ENCODE assay signal across 8 cellular contexts in the genomic region with DNA sequence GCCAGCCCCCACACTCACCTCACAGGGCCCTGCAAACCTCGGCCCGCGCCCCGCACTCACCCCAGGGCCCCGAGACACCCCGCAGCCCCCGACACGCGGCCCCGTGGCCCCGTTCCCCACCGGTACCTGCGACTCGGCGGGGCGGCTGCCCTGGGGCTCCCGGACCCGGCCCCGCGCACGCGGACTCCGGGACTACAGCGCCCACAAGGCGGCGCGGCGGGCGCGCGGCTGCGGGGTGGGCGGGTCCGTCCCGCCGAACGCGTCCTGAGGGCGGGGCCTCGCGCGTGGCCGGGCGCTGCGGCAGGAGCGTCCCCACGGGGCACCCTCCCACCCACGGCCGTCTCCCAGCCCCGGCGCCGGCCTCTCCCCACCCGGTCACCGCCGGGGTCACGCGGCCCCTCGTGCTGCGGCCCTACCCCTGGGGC. TPM values are rescaled to one million over a fixed set of nuclear protein-coding genes. Genes with fewer than 3 reads are reported as not detected.
DNase-seq lines count a peak whose midpoint lies in the region; ATAC-seq and TF ChIP-seq lines count a peak whose summit lies in the region.

A gene (minus strand): TSS at position 199 of the 425 bp plus-strand sequence. CDS start 4,481 bp downstream, outside the sequence.

- intact Hi-C loops in head of caudate nucleus (cut with DNase I) = no loop called here

- TF ChIP-seq CTCF in osteocyte (IDR thresholded peaks at IDR 0.05) (peak; percentile 57), type B pancreatic cell (conservative IDR thresholded peaks at IDR 0.05) (peak; percentile 67)

- H3K4me1 Mint-ChIP-seq in activated naive CD4-positive, alpha-beta T cell treated with anti-CD3 and anti-CD28 coated beads, Interleukin-2, amount 10 ng/mL, durations not matched to agents 7 days and 5 days = peaks cover 22% of the 10 kb centered on the region
- H3K4me1 Mint-ChIP-seq in osteocyte (ENCODE audit: unreplicated experiment) (peaks cover 8% of the 10 kb centered on the region), type B pancreatic cell (ENCODE audit: unreplicated experiment) (peaks cover 4% of the 10 kb centered on the region)

- H3K4me3 Mint-ChIP-seq in activated naive CD4-positive, alpha-beta T cell treated with anti-CD3 and anti-CD28 coated beads, Interleukin-2, amount 10 ng/mL, durations not matched to agents 7 days and 5 days = peak within 1 kb of the TSS; percentile 71
- H3K4me3 Mint-ChIP-seq in osteocyte (ENCODE audit: unreplicated experiment) (peak within 1 kb of the TSS; percentile 66), type B pancreatic cell (peak within 1 kb of the TSS; percentile 86)

- H3K36me3 Mint-ChIP-seq in activated naive CD4-positive, alpha-beta T cell treated with anti-CD3 and anti-CD28 coated beads, Interleukin-2, amount 10 ng/mL, durations not matched to agents 7 days and 5 days = peaks cover 2% of the 10 kb centered on the region
- H3K36me3 Mint-ChIP-seq in osteocyte (ENCODE audit: unreplicated experiment) (no peaks in the 10 kb centered on the region), type B pancreatic cell (no peaks in the 10 kb centered on the region)

- CTCF ChIA-PET in activated naive CD4-positive, alpha-beta T cell treated with anti-CD3 and anti-CD28 coated beads, Interleukin-2, amount 10 ng/mL, durations not matched to agents 7 days and 5 days (lab: Charles Lee) = no interaction called here

- in situ Hi-C loops in SK-MEL-5 (cut with HindIII; ENCODE audit: low pct_unique_long_range_greater_than_20kb, low sequenced_read_pairs) = no loop called here

- no peaks in the 10 kb centered on the region for H3K9me3 Mint-ChIP-seq in activated naive CD4-positive, alpha-beta T cell treated with anti-CD3 and anti-CD28 coated beads, Interleukin-2, amount 10 ng/mL, durations not matched to agents 7 days and 5 days
- no peaks in the 10 kb centered on the region for H3K9me3 Mint-ChIP-seq in osteocyte (ENCODE audit: unreplicated experiment)
- H3K9me3 Mint-ChIP-seq in type B pancreatic cell = no peaks in the 10 kb centered on the region

- peaks cover 4% of the 10 kb centered on the region for H3K27me3 Mint-ChIP-seq in activated naive CD4-positive, alpha-beta T cell treated with anti-CD3 and anti-CD28 coated beads, Interleukin-2, amount 10 ng/mL, durations not matched to agents 7 days and 5 days
- H3K27me3 Mint-ChIP-seq in osteocyte (ENCODE audit: unreplicated experiment) (no peaks in the 10 kb centered on the region), type B pancreatic cell (no peaks in the 10 kb centered on the region)

- peak; percentile 96 for DNase-seq in AG08395 (ENCODE audit: low spot score)
- peak; percentile 55 for DNase-seq in SK-MEL-5 (ENCODE audit: low read depth, low spot score)
- DNase-seq in activated naive CD4-positive, alpha-beta T cell treated with anti-CD3 and anti-CD28 coated beads, Interleukin-2, amount 10 ng/mL, durations not matched to agents 7 days and 5 days = peak; percentile 80
- DNase-seq in head of caudate nucleus = peak in 41 of 42 donors; percentile 20 to 85 (median 75)
- peak; percentile 90 for DNase-seq in osteocyte (ENCODE audit: extremely low spot score, unreplicated experiment)
- DNase-seq in type B pancreatic cell (ENCODE audit: extremely low spot score, unreplicated experiment) = peak; percentile 84

- peak; percentile 71 for ATAC-seq in GM18868 (IDR thresholded peaks at IDR 0.05; ENCODE audit: unreplicated experiment)
- ATAC-seq in HG03520 (IDR thresholded peaks at IDR 0.05; ENCODE audit: unreplicated experiment) = peak; percentile 48

- H3K27ac Mint-ChIP-seq in activated naive CD4-positive, alpha-beta T cell treated with anti-CD3 and anti-CD28 coated beads, Interleukin-2, amount 10 ng/mL, durations not matched to agents 7 days and 5 days = peak within 1 kb of the TSS; percentile 77
- H3K27ac Mint-ChIP-seq in osteocyte (ENCODE audit: unreplicated experiment) (no peak within 1 kb of the TSS), type B pancreatic cell (no peak within 1 kb of the TSS)

RNA-seq across cellular contexts. Expression of the gene that starts here (rescaled TPM):
- total RNA-seq in SK-MEL-5 (2014; rRNA removed; shearing (Covaris generic)) = 12.7 and 15.8 TPM in 2 replicates
- polyA plus RNA-seq in SK-MEL-5 (2015; cell fraction: cytosol; rRNA removed) = 29.9 and 35.7 TPM in 2 replicates
- polyA plus RNA-seq in SK-MEL-5 (2015; cell fraction: nucleus; rRNA removed) = 31.9 and 38.5 TPM in 2 replicates
- total RNA-seq in osteocyte = 11.0 and 14.4 TPM in 2 replicates
- total RNA-seq in type B pancreatic cell (ENCODE audit: low replicate concordance) = 10.6 and 28.2 TPM in 2 replicates

Comparison
In these comparisons a context has a peak if more than half of its experiments do, and no peak if none do; other contexts are left out.
1. Peak in every context shown above with its lines: DNase-seq and ATAC-seq.